1 cellular context compared by ENCODE assay signal in genomic region chr3:39275052-39275451, GRCh38.
TF ChIP-seq lines count a peak whose summit lies in the region.

No MANE protein-coding gene starts in this region.

TF ChIP-seq in K562, 482 proteins besides CTCF, POLR2A, EP300 and RAD21 (continued from another document):
- TF ChIP-seq HMBOX1 (IDR thresholded peaks at IDR 0.05) = peak; percentile 71
- peak in 1 of 2 experiments; percentile 68; a peak in 1 of 4 replicates for TF ChIP-seq FOXA3 (CRISPR knock-in tag; conservative IDR thresholded peaks at IDR 0.05 in 1 of 2, IDR thresholded peaks at IDR 0.05 in 1 of 2)
- 0 out of 2 replicates have a peak, but pooled peaks have one; percentile 28 for TF ChIP-seq ZNF584 (CRISPR knock-in tag; IDR thresholded peaks at IDR 0.05; ENCODE audit: low read depth)
- no peak for TF ChIP-seq RBBP5 (IDR thresholded peaks at IDR 0.05; ENCODE audit: borderline replicate concordance, insufficient read depth, low read length, poor library complexity, severe bottlenecking)
- TF ChIP-seq ZEB2 (IDR thresholded peaks at IDR 0.05) = 0 out of 2 replicates have a peak, but pooled peaks have one; percentile 31
- TF ChIP-seq NFRKB (IDR thresholded peaks at IDR 0.05; ENCODE audit: low read depth) = no peak
- 0 out of 2 replicates have a peak, but pooled peaks have one; percentile 7 for TF ChIP-seq JUN (IDR thresholded peaks at IDR 0.05; ENCODE audit: borderline replicate concordance, low read depth, low read length)
- TF ChIP-seq JUN (CRISPR knock-in tag; IDR thresholded peaks at IDR 0.05; ENCODE audit: borderline replicate concordance) = no peak
- peak; percentile 37 for TF ChIP-seq FOSL1 (tag; conservative IDR thresholded peaks at IDR 0.05)
- TF ChIP-seq JUND (IDR thresholded peaks at IDR 0.05; ENCODE audit: borderline replicate concordance, low read depth, low read length) = no peak
- peak; percentile 60; the same call in 1 of the 3 replicates for TF ChIP-seq JUND (tag; IDR thresholded peaks at IDR 0.05; ENCODE audit: borderline replicate concordance, low read depth, low read length)
- TF ChIP-seq TEAD1 (CRISPR knock-in tag; IDR thresholded peaks at IDR 0.05) = peak in 1 of 2 experiments; percentile 65; a peak in 2 of 4 replicates
